ENCODE assay signal across 30 cellular contexts in the genomic region with DNA sequence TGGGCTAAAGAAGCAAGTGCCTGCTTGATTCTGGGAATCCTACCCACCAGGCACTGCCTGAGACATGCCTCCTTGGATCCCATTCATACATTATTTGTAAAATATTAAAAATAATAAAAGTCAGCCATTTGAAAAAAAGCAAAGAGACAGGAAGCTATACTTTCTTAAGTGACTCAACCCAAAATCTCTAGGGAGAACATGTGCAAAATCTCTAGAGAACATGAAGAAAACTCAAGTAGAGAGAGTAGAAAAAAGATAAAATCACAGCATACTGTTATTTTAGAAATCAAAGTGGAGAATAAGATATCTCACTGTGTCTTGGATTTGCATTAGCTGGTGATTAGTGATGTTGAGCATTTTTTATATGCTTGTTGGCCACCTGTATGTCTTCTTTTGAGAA.
"Had no signal": no experiment of that assay in that cellular context is flagged by ENCODE, and none has a peak within 500 bp of the region (broad histone marks: within the 10 kb centered on the region; RNA-seq: fewer than 3 reads in every experiment).

No MANE protein-coding gene starts in this region.

- H3K27ac ChIP-seq: ascending aorta, cardiac muscle cell, SJSA1 had no signal

- ATAC-seq: activated CD4-positive, alpha-beta T cell treated with anti-CD3 and anti-CD28 coated beads for 36 hours; activated CD4-positive, CD25-positive, alpha-beta regulatory T cell treated with anti-CD3 and anti-CD28 coated beads, Interleukin-2, amount 50 U/mL, for 24 hours; activated CD8-positive, alpha-beta T cell treated with anti-CD3 and anti-CD28 coated beads, Interleukin-2, amount 10 ng/mL, durations not matched to agents 7 days and 5 days; Panc1 had no signal

- H3K4me3 ChIP-seq: ascending aorta, cardiac muscle cell, MG63, SJSA1 had no signal

- H3K9me3 ChIP-seq: MG63, SJSA1 had no signal

- H3K9ac ChIP-seq: SK-N-SH had no signal

- DNase-seq: activated CD4-positive, alpha-beta T cell treated with anti-CD3 and anti-CD28 coated beads for 36 hours; activated CD4-positive, alpha-beta T cell treated with anti-CD3 and anti-CD28 coated beads, Interleukin-2, amount 10 ng/mL, durations not matched to agents 7 days and 5 days; activated CD4-positive, alpha-beta T cell treated with anti-CD3 and anti-CD28 coated beads, Interleukin-2, amount 50 U/mL, for 48 hours; activated CD8-positive, alpha-beta T cell treated with anti-CD3 and anti-CD28 coated beads, Interleukin-2, amount 10 ng/mL, durations not matched to agents 7 days and 5 days; activated gamma-delta T cell; activated naive CD4-positive, alpha-beta T cell treated with Interleukin-2 at 50 U/mL for 16 hours; activated naive CD8-positive, alpha-beta T cell treated with anti-CD3 and anti-CD28 coated beads, Interleukin-2, amount 10 ng/mL, durations not matched to agents 7 days and 5 days; activated T-cell treated with anti-CD3 and anti-CD28 coated beads, Interleukin-2, amount 50 U/mL, for 24 hours; amygdala; Kasumi-1; MG63; NCI-H1092 treated with DMSO at 0.1 percent for 48 hours; NCI-H1417; NCI-H146; NCI-H187; NCI-H2029 treated with DMSO at 0.1 percent for 48 hours; NCI-H2107; NCI-H2171; NCI-H510A; NCI-H526; NCI-H748 treated with DMSO at 0.1 percent for 48 hours; NK-92 treated with Interleukin-12 subunit alpha and Interleukin-12 subunit beta, amount 100 ng/mL, for 24 hours; OCI-M1; SHP77; SK-N-SH had no signal

- H3K27me3 ChIP-seq: ascending aorta, cardiac muscle cell, MG63 had no signal

- H3K4me2 ChIP-seq: SK-N-SH had no signal

- H3K36me3 ChIP-seq: ascending aorta, cardiac muscle cell, MG63, SJSA1 had no signal

- H3K4me1 ChIP-seq: ascending aorta, SJSA1 had no signal
